ENCODE assay signal across 14 cellular contexts in genomic region chr18:25190468-25190867, GRCh38.
DNase-seq lines count a peak whose midpoint lies in the region; ATAC-seq and TF ChIP-seq lines count a peak whose summit lies in the region.
"Had no signal": no experiment of that assay in that cellular context is flagged by ENCODE, and none has a peak within 500 bp of the region (broad histone marks: within the 10 kb centered on the region; RNA-seq: fewer than 3 reads in every experiment).

No MANE protein-coding gene starts in this region.

- H3K36me3 Mint-ChIP-seq in brain: peaks cover 5% of the 10 kb centered on the region
- no peaks in the 10 kb centered on the region for H3K36me3 Mint-ChIP-seq in stimulated activated effector memory CD8-positive, alpha-beta T cell treated with anti-CD3 and anti-CD28 coated beads, Interleukin-12 subunit alpha, Interleukin-12 subunit beta, amount 100 ng/mL, for 72 hours
- H3K36me3 Mint-ChIP-seq: activated naive CD4-positive, alpha-beta T cell treated with anti-CD3 and anti-CD28 coated beads, Interleukin-2, amount 10 ng/mL, durations not matched to agents 7 days and 5 days had no signal

- H3K27me3 Mint-ChIP-seq in brain: peaks cover 23% of the 10 kb centered on the region
- H3K27me3 Mint-ChIP-seq: activated naive CD4-positive, alpha-beta T cell treated with anti-CD3 and anti-CD28 coated beads, Interleukin-2, amount 10 ng/mL, durations not matched to agents 7 days and 5 days had no signal

- H3K4me3 Mint-ChIP-seq in brain: no peak overlapping the region
- H3K4me3 Mint-ChIP-seq in stimulated activated effector memory CD8-positive, alpha-beta T cell treated with anti-CD3 and anti-CD28 coated beads, Interleukin-12 subunit alpha, Interleukin-12 subunit beta, amount 100 ng/mL, for 72 hours: no peak overlapping the region
- H3K4me3 Mint-ChIP-seq: activated naive CD4-positive, alpha-beta T cell treated with anti-CD3 and anti-CD28 coated beads, Interleukin-2, amount 10 ng/mL, durations not matched to agents 7 days and 5 days; GM23338 had no signal

- peaks cover 84% of the 10 kb centered on the region for H3K4me1 Mint-ChIP-seq in brain
- H3K4me1 Mint-ChIP-seq in stimulated activated effector memory CD8-positive, alpha-beta T cell treated with anti-CD3 and anti-CD28 coated beads, Interleukin-12 subunit alpha, Interleukin-12 subunit beta, amount 100 ng/mL, for 72 hours: no peaks in the 10 kb centered on the region
- H3K4me1 Mint-ChIP-seq: activated naive CD4-positive, alpha-beta T cell treated with anti-CD3 and anti-CD28 coated beads, Interleukin-2, amount 10 ng/mL, durations not matched to agents 7 days and 5 days had no signal

- H3K9me3 Mint-ChIP-seq in brain: no peaks in the 10 kb centered on the region
- H3K9me3 Mint-ChIP-seq in stimulated activated effector memory CD8-positive, alpha-beta T cell treated with anti-CD3 and anti-CD28 coated beads, Interleukin-12 subunit alpha, Interleukin-12 subunit beta, amount 100 ng/mL, for 72 hours: no peaks in the 10 kb centered on the region
- H3K9me3 Mint-ChIP-seq: activated naive CD4-positive, alpha-beta T cell treated with anti-CD3 and anti-CD28 coated beads, Interleukin-2, amount 10 ng/mL, durations not matched to agents 7 days and 5 days; GM23338 had no signal

- no peak for TF ChIP-seq CTCF in brain (conservative IDR thresholded peaks at IDR 0.05)

- ATAC-seq in GM18907 (IDR thresholded peaks at IDR 0.05; ENCODE audit: unreplicated experiment) (peak; percentile 75), GM21619 (IDR thresholded peaks at IDR 0.05; ENCODE audit: unreplicated experiment) (peak; percentile 48), HG03280 (IDR thresholded peaks at IDR 0.05; ENCODE audit: unreplicated experiment) (peak; percentile 87)
- ATAC-seq in stimulated activated effector memory CD8-positive, alpha-beta T cell treated with anti-CD3 and anti-CD28 coated beads, Interleukin-12 subunit alpha, Interleukin-12 subunit beta, amount 100 ng/mL, for 72 hours: no peak
- ATAC-seq: GM23338; mucosa of descending colon; stimulated activated naive CD8-positive, alpha-beta T cell treated with anti-CD3 and anti-CD28 coated beads, Interleukin-15, Interleukin-2, amounts not matched to agents 100 U/mL and 50 U/mL, for 24 hours had no signal

- peak overlapping the region in 3 of 5 experiments; percentile 5 to 51 (median 35) for H3K27ac Mint-ChIP-seq in brain
- no peak overlapping the region for H3K27ac Mint-ChIP-seq in stimulated activated effector memory CD8-positive, alpha-beta T cell treated with anti-CD3 and anti-CD28 coated beads, Interleukin-12 subunit alpha, Interleukin-12 subunit beta, amount 100 ng/mL, for 72 hours
- H3K27ac Mint-ChIP-seq: activated naive CD4-positive, alpha-beta T cell treated with anti-CD3 and anti-CD28 coated beads, Interleukin-2, amount 10 ng/mL, durations not matched to agents 7 days and 5 days; GM23338 had no signal

- no peak for DNase-seq in AML-193 (lab: John Stamatoyannopoulos, UW)
- no peak for DNase-seq in stimulated activated effector memory CD8-positive, alpha-beta T cell treated with anti-CD3 and anti-CD28 coated beads, Interleukin-12 subunit alpha, Interleukin-12 subunit beta, amount 100 ng/mL, for 72 hours (ENCODE audit: low spot score in 2 of 2)
- no peak for DNase-seq in stimulated activated CD4-positive, alpha-beta T cell treated with anti-CD3 and anti-CD28 coated beads, Interleukin-4, amount 100 ng/mL, for 1 hour
- DNase-seq in EL: no peak
- DNase-seq: activated naive CD4-positive, alpha-beta T cell treated with anti-CD3 and anti-CD28 coated beads, Interleukin-2, amount 10 ng/mL, durations not matched to agents 7 days and 5 days; MG63; mucosa of descending colon; NCI-H2081 treated with DMSO at 0.1 percent for 48 hours; stimulated activated naive CD8-positive, alpha-beta T cell treated with anti-CD3 and anti-CD28 coated beads, Interleukin-15, Interleukin-2, amounts not matched to agents 100 U/mL and 50 U/mL, for 24 hours had no signal
